ENCODE assay signal across 17 cellular contexts in genomic region chr7:41241641-41242040, GRCh38.
"Had no signal": no experiment of that assay in that cellular context is flagged by ENCODE, and none has a peak within 500 bp of the region (broad histone marks: within the 10 kb centered on the region; RNA-seq: fewer than 3 reads in every experiment).

No MANE protein-coding gene starts in this region.

- H2AFZ ChIP-seq: neural progenitor cell had no signal

- H3K9me3 ChIP-seq: esophagus squamous epithelium, prostate gland, right atrium auricular region, tibial nerve had no signal

- H3K4me3 ChIP-seq: cardiac muscle cell, esophagus squamous epithelium, neural progenitor cell, prostate gland, right atrium auricular region, tibial nerve had no signal

- H3K36me3 ChIP-seq: cardiac muscle cell, esophagus squamous epithelium, neural progenitor cell, prostate gland, right atrium auricular region, tibial nerve had no signal

- H3K27me3 Mint-ChIP-seq: activated CD4-positive, alpha-beta T cell treated with anti-CD3 and anti-CD28 coated beads for 36 hours; activated naive CD8-positive, alpha-beta T cell; naive thymus-derived CD4-positive, alpha-beta T cell; stimulated activated naive CD8-positive, alpha-beta T cell treated with anti-CD3 and anti-CD28 coated beads, Interleukin-15, Interleukin-2, amounts not matched to agents 100 ng/mL and 50 ng/mL, for 24 hours had no signal

- H3K4me1 ChIP-seq: esophagus squamous epithelium, neural progenitor cell, prostate gland, right atrium auricular region, tibial nerve had no signal

- ATAC-seq: activated CD4-positive, alpha-beta T cell treated with anti-CD3 and anti-CD28 coated beads for 36 hours; naive thymus-derived CD4-positive, alpha-beta T cell had no signal

- H3K36me3 Mint-ChIP-seq: activated naive CD8-positive, alpha-beta T cell; naive thymus-derived CD4-positive, alpha-beta T cell; neural progenitor cell had no signal

- H3K27ac ChIP-seq: cardiac muscle cell, esophagus squamous epithelium, neural progenitor cell, prostate gland, right atrium auricular region, tibial nerve had no signal

- H3K4me3 Mint-ChIP-seq: activated CD4-positive, alpha-beta T cell treated with anti-CD3 and anti-CD28 coated beads for 36 hours; activated naive CD8-positive, alpha-beta T cell; activated T-helper 1 cell treated with anti-CD3 and anti-CD28 coated beads, Interleukin-12 subunit alpha, Interleukin-12 subunit beta, Interleukin-2, Interleukin-4 antibody, amounts not matched to agents 30 ng/mL and 10 ng/mL and 1 ng/mL, durations not matched to agents 14 hours and 24 hours and 36 hours; naive thymus-derived CD4-positive, alpha-beta T cell; neural progenitor cell; stimulated activated naive CD8-positive, alpha-beta T cell treated with anti-CD3 and anti-CD28 coated beads, Interleukin-15, Interleukin-2, amounts not matched to agents 100 ng/mL and 50 ng/mL, for 24 hours had no signal

- H3K4me2 ChIP-seq: neural progenitor cell had no signal

- DNase-seq: activated CD4-positive, alpha-beta T cell treated with anti-CD3 and anti-CD28 coated beads for 36 hours; activated CD4-positive, alpha-beta T cell treated with anti-CD3 and anti-CD28 coated beads, Interleukin-2, amount 50 U/mL, for 48 hours; dermis blood vessel endothelial cell; effector memory CD4-positive, alpha-beta T cell; esophagus squamous epithelium; mesenchymal stem cell; naive thymus-derived CD4-positive, alpha-beta T cell; stimulated activated CD4-positive, alpha-beta T cell treated with anti-CD3 and anti-CD28 coated beads, Interleukin-2, amount 100 ng/mL, for 24 hours had no signal

- H3K9ac ChIP-seq: neural progenitor cell had no signal

- H3K9me3 Mint-ChIP-seq: neural progenitor cell; stimulated activated naive CD8-positive, alpha-beta T cell treated with anti-CD3 and anti-CD28 coated beads, Interleukin-15, Interleukin-2, amounts not matched to agents 100 ng/mL and 50 ng/mL, for 24 hours had no signal

- FAIRE-seq: TTC549 had no signal

- H3K4me1 Mint-ChIP-seq: activated CD4-positive, alpha-beta T cell treated with anti-CD3 and anti-CD28 coated beads for 36 hours; naive thymus-derived CD4-positive, alpha-beta T cell had no signal

- H3K27ac Mint-ChIP-seq: activated CD4-positive, alpha-beta T cell treated with anti-CD3 and anti-CD28 coated beads for 36 hours; activated naive CD8-positive, alpha-beta T cell; activated T-helper 1 cell treated with anti-CD3 and anti-CD28 coated beads, Interleukin-12 subunit alpha, Interleukin-12 subunit beta, Interleukin-2, Interleukin-4 antibody, amounts not matched to agents 30 ng/mL and 10 ng/mL and 1 ng/mL, durations not matched to agents 14 hours and 24 hours and 36 hours; naive thymus-derived CD4-positive, alpha-beta T cell; neural progenitor cell; stimulated activated naive CD8-positive, alpha-beta T cell treated with anti-CD3 and anti-CD28 coated beads, Interleukin-15, Interleukin-2, amounts not matched to agents 100 ng/mL and 50 ng/mL, for 24 hours had no signal

- H3K27me3 ChIP-seq: cardiac muscle cell, esophagus squamous epithelium, neural progenitor cell, right atrium auricular region, tibial nerve had no signal
